In the genomic region with DNA sequence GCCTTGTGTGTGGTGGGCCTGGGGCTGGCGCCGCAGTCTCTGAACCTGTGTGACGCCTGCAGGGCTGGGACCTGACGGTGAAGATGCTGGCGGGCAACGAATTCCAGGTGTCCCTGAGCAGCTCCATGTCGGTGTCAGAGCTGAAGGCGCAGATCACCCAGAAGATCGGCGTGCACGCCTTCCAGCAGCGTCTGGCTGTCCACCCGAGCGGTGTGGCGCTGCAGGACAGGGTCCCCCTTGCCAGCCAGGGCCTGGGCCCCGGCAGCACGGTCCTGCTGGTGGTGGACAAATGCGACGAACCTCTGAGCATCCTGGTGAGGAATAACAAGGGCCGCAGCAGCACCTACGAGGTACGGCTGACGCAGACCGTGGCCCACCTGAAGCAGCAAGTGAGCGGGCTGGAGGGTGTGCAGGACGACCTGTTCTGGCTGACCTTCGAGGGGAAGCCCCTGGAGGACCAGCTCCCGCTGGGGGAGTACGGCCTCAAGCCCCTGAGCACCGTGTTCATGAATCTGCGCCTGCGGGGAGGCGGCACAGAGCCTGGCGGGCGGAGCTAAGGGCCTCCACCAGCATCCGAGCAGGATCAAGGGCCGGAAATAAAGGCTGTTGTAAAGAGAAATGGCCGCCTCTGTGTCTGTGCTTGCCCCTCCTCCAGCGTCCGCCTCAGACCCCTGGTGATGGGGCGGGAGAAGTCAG, we compare ENCODE assay signal across 1 cellular context.
TF ChIP-seq lines count a peak whose summit lies in the region.

No MANE protein-coding gene starts in this region.

TF ChIP-seq in endothelial cell of umbilical vein, 7 proteins besides CTCF, POLR2A, EP300 and RAD21:
- TF ChIP-seq FOS (IDR thresholded peaks at IDR 0.05; ENCODE audit: borderline replicate concordance, insufficient read depth, low read length), result no peak
- no peak for TF ChIP-seq MYC (IDR thresholded peaks at IDR 0.05; ENCODE audit: low read depth, low read length)
- no peak for TF ChIP-seq GATA2 (IDR thresholded peaks at IDR 0.05; ENCODE audit: insufficient read depth, insufficient read length, low read depth, low read length)
- TF ChIP-seq POLR2AphosphoS5 (IDR thresholded peaks at IDR 0.05; ENCODE audit: insufficient read depth, low read depth, low read length), result no peak
- TF ChIP-seq, protein P1, sequence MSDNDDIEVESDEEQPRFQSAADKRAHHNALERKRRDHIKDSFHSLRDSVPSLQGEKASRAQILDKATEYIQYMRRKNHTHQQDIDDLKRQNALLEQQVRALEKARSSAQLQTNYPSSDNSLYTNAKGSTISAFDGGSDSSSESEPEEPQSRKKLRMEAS (IDR thresholded peaks at IDR 0.05; ENCODE audit: insufficient read depth, insufficient read length), result no peak
- TF ChIP-seq EZH2 (IDR thresholded peaks at IDR 0.05; ENCODE audit: borderline replicate concordance, low read depth, low read length, severe bottlenecking), result no peak
- TF ChIP-seq JUN (IDR thresholded peaks at IDR 0.05; ENCODE audit: borderline replicate concordance, insufficient read depth, insufficient read length, low read depth), result no peak
